8 cellular contexts compared by ENCODE assay signal in the genomic region with DNA sequence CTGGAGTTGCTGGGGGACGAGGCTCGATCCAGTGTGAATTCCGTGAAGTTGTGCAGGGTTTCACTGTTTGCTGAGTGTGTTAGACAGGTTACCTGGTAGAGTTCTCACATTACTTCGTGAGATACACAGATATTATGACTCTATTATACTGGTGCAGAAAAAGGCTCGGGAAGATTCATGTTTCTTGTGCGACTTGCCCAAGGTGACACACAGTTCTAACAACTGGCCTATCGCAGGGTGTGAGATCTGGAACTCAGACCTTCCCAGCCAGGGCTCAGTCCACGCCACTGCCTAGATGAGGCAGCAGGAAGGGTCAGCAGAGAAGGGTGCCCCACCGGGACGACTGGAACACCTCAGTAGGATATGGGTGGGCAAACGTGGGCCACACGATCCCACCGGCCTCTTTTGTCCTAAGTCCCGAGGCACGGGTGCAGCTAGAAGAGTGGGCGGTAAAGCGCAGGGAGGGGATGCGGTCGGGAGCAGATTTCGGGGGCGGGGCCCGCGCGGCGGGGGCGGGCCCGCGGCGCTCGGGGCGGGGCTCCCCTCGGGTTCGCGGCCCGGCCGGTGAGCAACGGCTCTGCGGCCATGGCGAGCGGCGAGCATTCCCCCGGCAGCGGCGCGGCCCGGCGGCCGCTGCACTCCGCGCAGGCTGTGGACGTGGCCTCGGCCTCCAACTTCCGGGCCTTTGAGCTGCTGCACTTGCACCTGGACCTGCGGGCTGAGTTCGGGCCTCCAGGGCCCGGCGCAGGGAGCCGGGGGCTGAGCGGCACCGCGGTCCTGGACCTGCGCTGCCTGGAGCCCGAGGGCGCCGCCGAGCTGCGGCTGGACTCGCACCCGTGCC. TPM values are rescaled to one million over a fixed set of nuclear protein-coding genes. Genes with fewer than 3 reads are reported as not detected.
DNase-seq lines count a peak whose midpoint lies in the region; ATAC-seq and TF ChIP-seq lines count a peak whose summit lies in the region.

A gene with protein sequence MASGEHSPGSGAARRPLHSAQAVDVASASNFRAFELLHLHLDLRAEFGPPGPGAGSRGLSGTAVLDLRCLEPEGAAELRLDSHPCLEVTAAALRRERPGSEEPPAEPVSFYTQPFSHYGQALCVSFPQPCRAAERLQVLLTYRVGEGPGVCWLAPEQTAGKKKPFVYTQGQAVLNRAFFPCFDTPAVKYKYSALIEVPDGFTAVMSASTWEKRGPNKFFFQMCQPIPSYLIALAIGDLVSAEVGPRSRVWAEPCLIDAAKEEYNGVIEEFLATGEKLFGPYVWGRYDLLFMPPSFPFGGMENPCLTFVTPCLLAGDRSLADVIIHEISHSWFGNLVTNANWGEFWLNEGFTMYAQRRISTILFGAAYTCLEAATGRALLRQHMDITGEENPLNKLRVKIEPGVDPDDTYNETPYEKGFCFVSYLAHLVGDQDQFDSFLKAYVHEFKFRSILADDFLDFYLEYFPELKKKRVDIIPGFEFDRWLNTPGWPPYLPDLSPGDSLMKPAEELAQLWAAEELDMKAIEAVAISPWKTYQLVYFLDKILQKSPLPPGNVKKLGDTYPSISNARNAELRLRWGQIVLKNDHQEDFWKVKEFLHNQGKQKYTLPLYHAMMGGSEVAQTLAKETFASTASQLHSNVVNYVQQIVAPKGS (plus strand): TSS at position 567 of the 841 bp plus-strand sequence. CDS start 19 bp downstream, at position 586.

- H3K4me3 Mint-ChIP-seq in CD4-positive, alpha-beta T cell, result peak within 1 kb of the TSS; percentile 97
- H3K4me3 Mint-ChIP-seq in activated T-helper 1 cell treated with anti-CD3 and anti-CD28 coated beads, Interleukin-12 subunit alpha, Interleukin-12 subunit beta, Interleukin-2, Interleukin-4 antibody, amounts not matched to agents 30 ng/mL and 10 ng/mL and 1 ng/mL, durations not matched to agents 14 hours and 24 hours and 36 hours, result peak within 1 kb of the TSS; percentile 98
- peak within 1 kb of the TSS; percentile 91 to 100 (median 96) for H3K4me3 Mint-ChIP-seq in naive thymus-derived CD8-positive, alpha-beta T cell

- peaks cover 26% of the 10 kb centered on the region for H3K4me1 Mint-ChIP-seq in CD4-positive, alpha-beta T cell (ENCODE audit: low read depth)
- peaks cover 25% of the 10 kb centered on the region for H3K4me1 Mint-ChIP-seq in activated T-helper 1 cell treated with anti-CD3 and anti-CD28 coated beads, Interleukin-12 subunit alpha, Interleukin-12 subunit beta, Interleukin-2, Interleukin-4 antibody, amounts not matched to agents 30 ng/mL and 10 ng/mL and 1 ng/mL, durations not matched to agents 14 hours and 24 hours and 36 hours (ENCODE audit: low read depth)
- H3K4me1 Mint-ChIP-seq in naive thymus-derived CD8-positive, alpha-beta T cell, result peaks cover 21 to 32% (median 26%) of the 10 kb centered on the region in 4 donors

- peaks cover 41% of the 10 kb centered on the region for H3K79me2 ChIP-seq in PC-3 (ENCODE audit: low read length)

- no peaks in the 10 kb centered on the region for H3K27me3 Mint-ChIP-seq in CD4-positive, alpha-beta T cell
- peaks cover 6% of the 10 kb centered on the region for H3K27me3 Mint-ChIP-seq in activated T-helper 1 cell treated with anti-CD3 and anti-CD28 coated beads, Interleukin-12 subunit alpha, Interleukin-12 subunit beta, Interleukin-2, Interleukin-4 antibody, amounts not matched to agents 30 ng/mL and 10 ng/mL and 1 ng/mL, durations not matched to agents 14 hours and 24 hours and 36 hours (ENCODE audit: insufficient read depth)
- H3K27me3 Mint-ChIP-seq in naive thymus-derived CD8-positive, alpha-beta T cell, result no peaks in the 10 kb centered on the region

- H3K9me2 ChIP-seq in PC-3 (replicated peaks; ENCODE audit: low read length), result no peaks in the 10 kb centered on the region

- TF ChIP-seq POLR2A in GM19099 (IDR thresholded peaks at IDR 0.05; ENCODE audit: extremely low read depth, insufficient read length, low read depth), result peak; percentile 76

- TSS peak; percentile 37 for BruUV-seq in PC-3 (replicated peaks; lab: Mats Ljungman, UMichigan)

- H3K9me3 ChIP-seq in CD4-positive, alpha-beta T cell (ENCODE audit: control insufficient read depth, low read length), result no peaks in the 10 kb centered on the region
- H3K9me3 ChIP-seq in PC-3 (ENCODE audit: low read length), result no peaks in the 10 kb centered on the region

- H4K20me1 ChIP-seq in PC-3 (ENCODE audit: low read length), result no peaks in the 10 kb centered on the region

- POLR2A ChIA-PET in CD4-positive, alpha-beta T cell (lab: Charles Lee), result interaction anchor here (0.6 to 2.3 kb wide), 7 partner anchors 8 to 153 kb away, joined by 3 to 14 read pairs (median 4); a partner anchor contains a TSS
- POLR2A ChIA-PET in PC-3 (lab: Charles Lee; ENCODE audit: unreplicated experiment), result no interaction called here
- POLR2A ChIA-PET in naive thymus-derived CD8-positive, alpha-beta T cell (lab: Charles Lee), result interaction anchor here (0.6 to 3.4 kb wide), 7 partner anchors 9 to 806 kb away, joined by 3 to 20 read pairs (median 4); a partner anchor contains a TSS

- peak within 1 kb of the TSS; percentile 75 for H3K9ac ChIP-seq in PC-3 (ENCODE audit: low read length)

- peaks cover 11% of the 10 kb centered on the region; the same call in 1 of the 2 replicates for H3K4me1 ChIP-seq in PC-3 (ENCODE audit: insufficient read depth, low read length)

- TF ChIP-seq CTCF in CD4-positive, alpha-beta T cell (IDR thresholded peaks at IDR 0.05), result no peak
- no peak for TF ChIP-seq CTCF in PC-3 (conservative IDR thresholded peaks at IDR 0.05; ENCODE audit: low read depth, low read length)

- no peaks in the 10 kb centered on the region for H3K9me3 Mint-ChIP-seq in CD4-positive, alpha-beta T cell
- no peaks in the 10 kb centered on the region for H3K9me3 Mint-ChIP-seq in activated T-helper 1 cell treated with anti-CD3 and anti-CD28 coated beads, Interleukin-12 subunit alpha, Interleukin-12 subunit beta, Interleukin-2, Interleukin-4 antibody, amounts not matched to agents 30 ng/mL and 10 ng/mL and 1 ng/mL, durations not matched to agents 14 hours and 24 hours and 36 hours
- no peaks in the 10 kb centered on the region for H3K9me3 Mint-ChIP-seq in naive thymus-derived CD8-positive, alpha-beta T cell

- no peaks in the 10 kb centered on the region for H3K27me3 ChIP-seq in CD4-positive, alpha-beta T cell (ENCODE audit: control insufficient read depth, insufficient read depth, low read length)
- H3K27me3 ChIP-seq in PC-3 (ENCODE audit: low read length), result no peaks in the 10 kb centered on the region

- no peaks in the 10 kb centered on the region for H3F3A ChIP-seq in PC-3 (ENCODE audit: low read length, unreplicated experiment)

- CTCF ChIA-PET in CD4-positive, alpha-beta T cell (lab: Charles Lee), result interaction anchor here (2.4 to 2.9 kb wide), 2 partner anchors 17 to 86 kb away, joined by 7 to 10 read pairs; no protein-coding TSS in a partner anchor
- CTCF ChIA-PET in PC-3 (lab: Charles Lee), result interaction anchor here (0.6 kb wide), 1 partner anchor 33 kb away, joined by 11 read pairs; no protein-coding TSS in a partner anchor

- peak within 1 kb of the TSS; percentile 87 for H3K27ac Mint-ChIP-seq in CD4-positive, alpha-beta T cell
- H3K27ac Mint-ChIP-seq in activated T-helper 1 cell treated with anti-CD3 and anti-CD28 coated beads, Interleukin-12 subunit alpha, Interleukin-12 subunit beta, Interleukin-2, Interleukin-4 antibody, amounts not matched to agents 30 ng/mL and 10 ng/mL and 1 ng/mL, durations not matched to agents 14 hours and 24 hours and 36 hours, result peak within 1 kb of the TSS; percentile 90
- H3K27ac Mint-ChIP-seq in naive thymus-derived CD8-positive, alpha-beta T cell, result peak within 1 kb of the TSS; percentile 92 to 98 (median 96)

- H2AFZ ChIP-seq in PC-3 (ENCODE audit: low read length), result peak within 1 kb of the TSS; percentile 81

- H3K4me3 ChIP-seq in PC-3 (ENCODE audit: low read length), result peak within 1 kb of the TSS; percentile 96

- ATAC-seq in CD4-positive, alpha-beta T cell (ENCODE audit: poor library complexity), result peak; percentile 73
- peak; percentile 34 for ATAC-seq in HG03378 (IDR thresholded peaks at IDR 0.05; ENCODE audit: unreplicated experiment)
- peak; percentile 79 for ATAC-seq in PC-3
- peak; percentile 73 to 78 for ATAC-seq in naive thymus-derived CD8-positive, alpha-beta T cell

- H3K36me3 Mint-ChIP-seq in CD4-positive, alpha-beta T cell (ENCODE audit: low read depth), result peaks cover 15% of the 10 kb centered on the region
- H3K36me3 Mint-ChIP-seq in activated T-helper 1 cell treated with anti-CD3 and anti-CD28 coated beads, Interleukin-12 subunit alpha, Interleukin-12 subunit beta, Interleukin-2, Interleukin-4 antibody, amounts not matched to agents 30 ng/mL and 10 ng/mL and 1 ng/mL, durations not matched to agents 14 hours and 24 hours and 36 hours (ENCODE audit: low read depth), result no peaks in the 10 kb centered on the region
- peaks cover 0 to 5% (median 0%) of the 10 kb centered on the region in 3 donors for H3K36me3 Mint-ChIP-seq in naive thymus-derived CD8-positive, alpha-beta T cell

- H3K27ac ChIP-seq in CD4-positive, alpha-beta T cell (ENCODE audit: low read depth, low read length), result no peak within 1 kb of the TSS
- peak within 1 kb of the TSS; percentile 31 for H3K27ac ChIP-seq in PC-3 (ENCODE audit: low read length)

- H3K36me3 ChIP-seq in PC-3 (ENCODE audit: low read depth, low read length), result no peaks in the 10 kb centered on the region

- DNase-seq in CD4-positive, alpha-beta T cell, result peak; percentile 44 to 75 (median 58)
- peak; percentile 54 for DNase-seq in PC-3
- peak; percentile 60 for DNase-seq in activated T-helper 1 cell treated with anti-CD3 and anti-CD28 coated beads, Interleukin-12 subunit alpha, Interleukin-12 subunit beta, Interleukin-2, Interleukin-4 antibody, amounts not matched to agents 30 ng/mL and 10 ng/mL and 1 ng/mL, durations not matched to agents 14 hours and 24 hours and 36 hours (ENCODE audit: low spot score)
- DNase-seq in fibroblast of gingiva (ENCODE audit: low read depth), result peak; percentile 61
- DNase-seq in naive thymus-derived CD8-positive, alpha-beta T cell, result peak; percentile 27 to 74 (median 57)
- peak; percentile 32 to 69 (median 56) for DNase-seq in stimulated activated naive CD4-positive, alpha-beta T cell (lab: John Stamatoyannopoulos, UW)

- intact Hi-C loops in CD4-positive, alpha-beta T cell (cut with DNase I, micrococcal nuclease), result loop anchor here in 1 of 2 experiments (2.0 kb wide), 2 partner anchors 28 to 154 kb away; a partner anchor contains a TSS
- intact Hi-C loops in PC-3 (cut with micrococcal nuclease), result no loop called here
- intact Hi-C loops in activated T-helper 1 cell treated with anti-CD3 and anti-CD28 coated beads, Interleukin-12 subunit alpha, Interleukin-12 subunit beta, Interleukin-2, Interleukin-4 antibody, amounts not matched to agents 30 ng/mL and 10 ng/mL and 1 ng/mL, durations not matched to agents 14 hours and 24 hours and 36 hours (cut with micrococcal nuclease), result loop anchor here (1.0 kb wide), 2 partner anchors 27 to 153 kb away; a partner anchor contains a TSS

- H3K4me2 ChIP-seq in PC-3 (ENCODE audit: low read length), result peak within 1 kb of the TSS; percentile 90

RNA-seq across cellular contexts. Expression of the gene that starts here (rescaled TPM):
- 10 to 100 TPM; 19.9 to 20.8 TPM for total RNA-seq in CD4-positive, alpha-beta T cell
- total RNA-seq in PC-3 (2014; rRNA removed), result 64.7 and 74.8 TPM in 2 replicates
- 31.1 and 34.2 TPM in 2 replicates for total RNA-seq in activated T-helper 1 cell treated with anti-CD3 and anti-CD28 coated beads, Interleukin-12 subunit alpha, Interleukin-12 subunit beta, Interleukin-2, Interleukin-4 antibody, amounts not matched to agents 30 ng/mL and 10 ng/mL and 1 ng/mL, durations not matched to agents 14 hours and 24 hours and 36 hours
- 10 to 100 TPM; 25.2 to 26.3 TPM for total RNA-seq in naive thymus-derived CD8-positive, alpha-beta T cell
- 10 to 100 TPM; 24.1 to 33.2 (median 28.1) TPM for polyA plus RNA-seq in naive thymus-derived CD8-positive, alpha-beta T cell
